In the genomic region with DNA sequence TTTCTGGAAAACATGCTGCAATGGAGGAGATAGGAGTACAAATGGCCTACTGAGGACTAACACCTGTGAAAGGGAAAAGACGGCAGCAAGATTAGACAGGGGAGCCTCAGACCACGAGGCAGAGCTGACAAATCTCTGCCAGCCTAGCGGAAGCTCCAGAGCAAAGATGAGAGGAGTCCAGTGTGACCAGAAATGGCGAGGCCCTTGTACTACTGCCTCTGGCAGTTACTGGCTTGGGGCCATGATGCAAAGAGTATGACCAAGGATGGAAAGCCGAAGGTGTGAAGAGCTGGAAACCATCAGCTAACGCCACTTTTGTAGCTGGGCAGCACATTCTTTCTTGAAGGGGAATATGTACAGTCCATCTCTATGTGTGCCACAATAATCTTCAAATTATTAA, we compare ENCODE assay signal across 1 cellular context.
TF ChIP-seq lines count a peak whose summit lies in the region.

No MANE protein-coding gene starts in this region.

TF ChIP-seq in HepG2, 621 proteins besides CTCF, POLR2A, EP300 and RAD21:
- no peak for TF ChIP-seq SMARCE1 (IDR thresholded peaks at IDR 0.05; ENCODE audit: borderline replicate concordance)
- no peak for TF ChIP-seq ZNF558 (CRISPR knock-in tag; IDR thresholded peaks at IDR 0.05; ENCODE audit: borderline replicate concordance)
- no peak for TF ChIP-seq FOXA3 (CRISPR knock-in tag; IDR thresholded peaks at IDR 0.05)
- no peak for TF ChIP-seq ZNF891 (CRISPR knock-in tag; IDR thresholded peaks at IDR 0.05)
TF ChIP-seq in HepG2: peak in this region for 0.
